In the genomic region with DNA sequence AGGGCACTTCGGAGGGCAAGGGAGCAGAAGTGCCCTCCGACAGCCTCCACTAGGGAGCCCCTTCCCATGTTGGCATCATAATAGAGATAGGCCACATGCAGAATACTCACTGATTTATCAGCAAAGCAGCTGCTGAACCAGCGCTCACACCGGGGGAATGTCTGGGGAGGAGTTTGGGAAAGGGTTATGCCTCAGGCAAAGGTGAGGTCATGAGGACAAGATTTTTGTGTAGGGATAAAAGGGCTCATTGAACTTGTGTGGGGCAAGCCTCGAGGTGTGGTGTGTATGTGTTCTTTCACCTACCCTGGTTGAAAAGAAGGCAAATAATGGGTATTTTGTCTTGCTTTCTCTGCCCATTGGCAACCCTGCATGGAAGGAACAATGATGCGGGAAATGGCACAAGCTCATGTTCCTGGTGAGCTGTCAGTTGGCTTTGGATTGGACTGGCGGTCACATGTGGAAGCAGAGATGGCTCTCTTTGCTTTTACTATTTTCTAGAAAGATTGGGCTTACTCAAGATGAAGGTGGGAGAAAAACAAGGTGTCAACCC, we compare ENCODE assay signal across 21 cellular contexts. TPM values are rescaled to one million over a fixed set of nuclear protein-coding genes. Genes with fewer than 3 reads are reported as not detected.
"Had no signal": no experiment of that assay in that cellular context is flagged by ENCODE, and none has a peak within 500 bp of the region (broad histone marks: within the 10 kb centered on the region; RNA-seq: fewer than 3 reads in every experiment).

No MANE protein-coding gene starts in this region.

- DNase-seq: effector memory CD8-positive, alpha-beta T cell; foreskin melanocyte; head of caudate nucleus; kidney glomerular epithelial cell; mucosa of descending colon; naive thymus-derived CD8-positive, alpha-beta T cell; psoas muscle; retina; right lobe of liver; stimulated activated CD4-positive, alpha-beta T cell treated with anti-CD3 and anti-CD28 coated beads, Interleukin-4, amount 100 ng/mL, for 1 hour; stimulated activated CD8-positive, alpha-beta memory T cell treated with anti-CD3 and anti-CD28 coated beads, Interleukin-4, amount 100 ng/mL, for 48 hours; stimulated activated naive CD8-positive, alpha-beta T cell treated with anti-CD3 and anti-CD28 coated beads, Interleukin-15, Interleukin-2, amounts not matched to agents 100 U/mL and 50 U/mL, for 24 hours; thyroid gland; upper lobe of left lung; uterus had no signal

- H3K36me3 ChIP-seq: neutrophil, right lobe of liver, uterus had no signal

- H3K9me3 Mint-ChIP-seq: dendritic cell treated with granulocyte-macrophage colony-stimulating factor and Interleukin-4, amounts not matched to agents 40 ng/mL and 50 ng/mL, for 4 days; effector memory CD8-positive, alpha-beta T cell had no signal

- H3K27ac ChIP-seq: neutrophil, psoas muscle, right lobe of liver, suprapubic skin, thyroid gland, upper lobe of left lung, uterus had no signal

- H3K4me3 ChIP-seq: hepatocyte, mucosa of descending colon, psoas muscle, right lobe of liver, suprapubic skin, thyroid gland, upper lobe of left lung, uterus had no signal

- H3K79me2 ChIP-seq: hepatocyte had no signal

- H3K27ac Mint-ChIP-seq: dendritic cell treated with granulocyte-macrophage colony-stimulating factor and Interleukin-4, amounts not matched to agents 40 ng/mL and 50 ng/mL, for 4 days; effector memory CD8-positive, alpha-beta T cell had no signal

- H3K9me3 ChIP-seq: mucosa of descending colon, neutrophil, psoas muscle, right lobe of liver, suprapubic skin, thyroid gland, upper lobe of left lung had no signal

- H3K27me3 Mint-ChIP-seq: dendritic cell treated with granulocyte-macrophage colony-stimulating factor and Interleukin-4, amounts not matched to agents 40 ng/mL and 50 ng/mL, for 4 days; effector memory CD8-positive, alpha-beta T cell; naive thymus-derived CD8-positive, alpha-beta T cell had no signal

- H3K27me3 ChIP-seq: hepatocyte, neutrophil, right lobe of liver, suprapubic skin, thyroid gland, upper lobe of left lung, uterus had no signal

- H3K4me2 ChIP-seq: hepatocyte had no signal

- ATAC-seq: effector memory CD8-positive, alpha-beta T cell; mucosa of descending colon; naive thymus-derived CD8-positive, alpha-beta T cell; psoas muscle; right lobe of liver; stimulated activated effector memory CD8-positive, alpha-beta T cell treated with anti-CD3 and anti-CD28 coated beads, Interleukin-12 subunit alpha, Interleukin-12 subunit beta, amount 100 ng/mL, for 72 hours; stimulated activated naive CD8-positive, alpha-beta T cell treated with anti-CD3 and anti-CD28 coated beads, Interleukin-15, Interleukin-2, amounts not matched to agents 100 U/mL and 50 U/mL, for 24 hours had no signal

- H3K4me1 ChIP-seq: psoas muscle, right lobe of liver, suprapubic skin, thyroid gland, upper lobe of left lung, uterus had no signal

- H3K4me3 Mint-ChIP-seq: dendritic cell treated with granulocyte-macrophage colony-stimulating factor and Interleukin-4, amounts not matched to agents 40 ng/mL and 50 ng/mL, for 4 days; effector memory CD8-positive, alpha-beta T cell; naive thymus-derived CD8-positive, alpha-beta T cell; stimulated activated effector memory CD8-positive, alpha-beta T cell treated with anti-CD3 and anti-CD28 coated beads, Interleukin-12 subunit alpha, Interleukin-12 subunit beta, amount 100 ng/mL, for 72 hours had no signal

- H3K4me1 Mint-ChIP-seq: stimulated activated effector memory CD8-positive, alpha-beta T cell treated with anti-CD3 and anti-CD28 coated beads, Interleukin-12 subunit alpha, Interleukin-12 subunit beta, amount 100 ng/mL, for 72 hours had no signal

- H2AFZ ChIP-seq: hepatocyte had no signal

RNA-seq across cellular contexts. Expression of a gene that starts 39.1 kb away (rescaled TPM):
- total RNA-seq: epithelial cell of proximal tubule had no signal
- polyA plus RNA-seq: naive thymus-derived CD8-positive, alpha-beta T cell had no signal
